In genomic region chr11:43359432-43359818, GRCh38 we compare ENCODE assay signal across 8 cellular contexts. TPM values are rescaled to one million over a fixed set of nuclear protein-coding genes. Genes with fewer than 3 reads are reported as not detected.
DNase-seq lines count a peak whose midpoint lies in the region; TF ChIP-seq lines count a peak whose summit lies in the region.

No MANE protein-coding gene starts in this region.

- H3K4me2 ChIP-seq in Loucy (ENCODE audit: low read depth, low read length, poor library complexity, severe bottlenecking): peak overlapping the region; percentile 90

- intact Hi-C loops in sigmoid colon (cut with DNase I): loop anchor here (2.0 kb wide), 1 partner anchor 47 kb away; no protein-coding TSS in a partner anchor

- 0 to 1% methylated on average over 14 of the region's 14 CpGs for WGBS in sigmoid colon, 2 donors

- peak overlapping the region; percentile 100 for H3K4me3 ChIP-seq in HEK293 (ENCODE audit: low read depth, low read length)
- H3K4me3 ChIP-seq in Loucy (ENCODE audit: low read length, poor library complexity, severe bottlenecking): peak overlapping the region; percentile 96
- H3K4me3 ChIP-seq in sigmoid colon: peak overlapping the region; percentile 84 to 89 (median 87)

- no peaks in the 10 kb centered on the region for H3K9me3 ChIP-seq in HEK293 (ENCODE audit: control insufficient read depth, insufficient read depth, low read depth, low read length)
- H3K9me3 ChIP-seq in Loucy (ENCODE audit: insufficient read depth, low read depth, low read length): no peaks in the 10 kb centered on the region
- no peaks in the 10 kb centered on the region for H3K9me3 ChIP-seq in sigmoid colon

- no peak for TF ChIP-seq EP300 in sigmoid colon (IDR thresholded peaks at IDR 0.05)

- H3K9ac ChIP-seq in Loucy (ENCODE audit: low read depth, low read length, poor library complexity, severe bottlenecking): peak overlapping the region; percentile 91

- H3K79me2 ChIP-seq in Loucy (ENCODE audit: insufficient read depth, low read length): peaks cover 62% of the 10 kb centered on the region

- peak in 2 of 3 donors; percentile 4 to 21 for DNase-seq in stimulated activated CD4-positive, alpha-beta T cell treated with anti-CD3 and anti-CD28 coated beads, Interleukin-12 subunit alpha, Interleukin-12 subunit beta, amount 100 ng/mL, for 48 hours (ENCODE audit: low read depth in 2 of 3, low spot score in 1 of 3)
- DNase-seq in stimulated activated CD4-positive, alpha-beta T cell treated with anti-CD3 and anti-CD28 coated beads, Interleukin-4, amount 100 ng/mL, for 4 hours: no peak
- peak; percentile 4 for DNase-seq in activated naive CD8-positive, alpha-beta T cell treated with anti-CD3 and anti-CD28 coated beads, Interleukin-2, amount 50 U/mL, for 16 hours (ENCODE audit: low read depth, low spot score)
- peak; percentile 22 for DNase-seq in hepatic stellate cell (ENCODE audit: low spot score)
- DNase-seq in sigmoid colon: no peak
- no peak for DNase-seq in cerebellar nuclear complex (lab: John Stamatoyannopoulos, UW)

- no peak for TF ChIP-seq POLR2A in sigmoid colon (IDR thresholded peaks at IDR 0.05)

- H3K27ac ChIP-seq in HEK293 (ENCODE audit: extremely low read depth, low read depth, low read length) (peak overlapping the region; percentile 61; the same call in 1 of the 2 replicates), sigmoid colon (peak overlapping the region; percentile 84 to 89 (median 88))

- peak overlapping the region; percentile 99 for H2AFZ ChIP-seq in Loucy (ENCODE audit: low read length)

- no peaks in the 10 kb centered on the region for H3F3A ChIP-seq in Loucy (ENCODE audit: low read depth)

- peaks cover 3% of the 10 kb centered on the region for H3K4me1 ChIP-seq in HEK293 (ENCODE audit: control insufficient read depth, insufficient read depth, low read length)
- H3K4me1 ChIP-seq in Loucy (ENCODE audit: insufficient read depth, low read length, poor library complexity, severe bottlenecking): peaks cover 37% of the 10 kb centered on the region
- peaks cover 0 to 28% (median 22%) of the 10 kb centered on the region in 4 donors for H3K4me1 ChIP-seq in sigmoid colon

- H3K9me2 ChIP-seq in Loucy (replicated peaks; ENCODE audit: low read depth, low read length): no peaks in the 10 kb centered on the region

- peaks cover 49% of the 10 kb centered on the region for H4K20me1 ChIP-seq in Loucy (ENCODE audit: insufficient read depth, low read length, poor library complexity, severe bottlenecking)

- no peaks in the 10 kb centered on the region for H3K36me3 ChIP-seq in HEK293 (ENCODE audit: control insufficient read depth in 2 of 2, insufficient read depth in 1 of 2, low read length in 2 of 2)
- H3K36me3 ChIP-seq in Loucy (ENCODE audit: insufficient read depth, low read length): no peaks in the 10 kb centered on the region
- H3K36me3 ChIP-seq in sigmoid colon: peaks cover 0 to 8% (median 0%) of the 10 kb centered on the region in 4 donors

- 0 out of 2 replicates have a peak, but pooled peaks have one; percentile 13 for TF ChIP-seq CTCF in HEK293 (tag by site-specific recombination; IDR thresholded peaks at IDR 0.05)
- TF ChIP-seq CTCF in Loucy (conservative IDR thresholded peaks at IDR 0.05; ENCODE audit: low read length): no peak; the same call in 1 of the 2 replicates
- TF ChIP-seq CTCF in sigmoid colon (IDR thresholded peaks at IDR 0.05): no peak

- H3K27me3 ChIP-seq in Loucy (ENCODE audit: insufficient read depth, low read length, poor library complexity, severe bottlenecking): no peaks in the 10 kb centered on the region
- no peaks in the 10 kb centered on the region for H3K27me3 ChIP-seq in sigmoid colon

- CTCF ChIA-PET in HEK293 (lab: Yijun Ruan, JAX): no interaction called here

- POLR2A ChIA-PET in HEK293 (lab: Yijun Ruan, JAX): interaction anchor here (0.6 to 3.9 kb wide), 5 partner anchors 8 to 448 kb away, joined by 4 to 49 read pairs (median 5); partner anchors contain the start of gene API5

TF ChIP-seq in HEK293, 187 proteins besides CTCF, POLR2A, EP300 and RAD21:
- TF ChIP-seq, protein P1, sequence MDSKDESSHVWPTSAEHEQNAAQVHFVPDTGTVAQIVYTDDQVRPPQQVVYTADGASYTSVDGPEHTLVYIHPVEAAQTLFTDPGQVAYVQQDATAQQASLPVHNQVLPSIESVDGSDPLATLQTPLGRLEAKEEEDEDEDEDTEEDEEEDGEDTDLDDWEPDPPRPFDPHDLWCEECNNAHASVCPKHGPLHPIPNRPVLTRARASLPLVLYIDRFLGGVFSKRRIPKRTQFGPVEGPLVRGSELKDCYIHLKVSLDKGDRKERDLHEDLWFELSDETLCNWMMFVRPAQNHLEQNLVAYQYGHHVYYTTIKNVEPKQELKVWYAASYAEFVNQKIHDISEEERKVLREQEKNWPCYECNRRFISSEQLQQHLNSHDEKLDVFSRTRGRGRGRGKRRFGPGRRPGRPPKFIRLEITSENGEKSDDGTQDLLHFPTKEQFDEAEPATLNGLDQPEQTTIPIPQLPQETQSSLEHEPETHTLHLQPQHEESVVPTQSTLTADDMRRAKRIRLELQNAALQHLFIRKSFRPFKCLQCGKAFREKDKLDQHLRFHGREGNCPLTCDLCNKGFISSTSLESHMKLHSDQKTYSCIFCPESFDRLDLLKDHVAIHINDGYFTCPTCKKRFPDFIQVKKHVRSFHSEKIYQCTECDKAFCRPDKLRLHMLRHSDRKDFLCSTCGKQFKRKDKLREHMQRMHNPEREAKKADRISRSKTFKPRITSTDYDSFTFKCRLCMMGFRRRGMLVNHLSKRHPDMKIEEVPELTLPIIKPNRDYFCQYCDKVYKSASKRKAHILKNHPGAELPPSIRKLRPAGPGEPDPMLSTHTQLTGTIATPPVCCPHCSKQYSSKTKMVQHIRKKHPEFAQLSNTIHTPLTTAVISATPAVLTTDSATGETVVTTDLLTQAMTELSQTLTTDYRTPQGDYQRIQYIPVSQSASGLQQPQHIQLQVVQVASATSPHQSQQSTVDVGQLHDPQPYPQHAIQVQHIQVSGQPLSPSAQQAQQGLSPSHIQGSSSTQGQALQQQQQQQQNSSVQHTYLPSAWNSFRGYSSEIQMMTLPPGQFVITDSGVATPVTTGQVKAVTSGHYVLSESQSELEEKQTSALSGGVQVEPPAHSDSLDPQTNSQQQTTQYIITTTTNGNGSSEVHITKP (tag by site-specific recombination; IDR thresholded peaks at IDR 0.05): peak; percentile 58
- TF ChIP-seq ZBTB17 (tag by site-specific recombination; IDR thresholded peaks at IDR 0.05): no peak
- TF ChIP-seq ZNF184 (tag by site-specific recombination; IDR thresholded peaks at IDR 0.05): no peak
- no peak for TF ChIP-seq GLI4 (tag by site-specific recombination; IDR thresholded peaks at IDR 0.05)
- TF ChIP-seq PRDM2 (tag by site-specific recombination; IDR thresholded peaks at IDR 0.05; ENCODE audit: borderline replicate concordance): no peak
- TF ChIP-seq GLIS2 (tag by site-specific recombination; IDR thresholded peaks at IDR 0.05): no peak
- no peak for TF ChIP-seq ZNF324 (tag by site-specific recombination; IDR thresholded peaks at IDR 0.05)

RNA-seq across cellular contexts. Expression of gene TTC17, which starts 0.7 kb away (rescaled TPM):
- 100 to 1,000 TPM in 2 of 4 donors, 10 to 100 TPM in 2; 79.2 to 102 (median 97.7) TPM for total RNA-seq in sigmoid colon
- polyA plus RNA-seq in sigmoid colon: 10 to 100 TPM in 1 of 3 donors, 1 to 10 TPM in 2; 8.4 to 34.3 (median 8.6) TPM

RNA-seq across cellular contexts. Expression of gene API5, which starts 47.6 kb away (rescaled TPM):
- 100 to 1,000 TPM in 3 of 4 donors, 10 to 100 TPM in 1; 73.7 to 125 (median 113) TPM for total RNA-seq in sigmoid colon
- 10 to 100 TPM; 38.4 to 45.6 (median 44.6) TPM for polyA plus RNA-seq in sigmoid colon

Comparison
In these comparisons a context has a peak if more than half of its experiments do, and no peak if none do; other contexts are left out.
1. DNase-seq: peak in stimulated activated CD4-positive, alpha-beta T cell treated with anti-CD3 and anti-CD28 coated beads, Interleukin-12 subunit alpha, Interleukin-12 subunit beta, amount 100 ng/mL, for 48 hours (2 of 3), activated naive CD8-positive, alpha-beta T cell treated with anti-CD3 and anti-CD28 coated beads, Interleukin-2, amount 50 U/mL, for 16 hours (single experiment) and hepatic stellate cell (single experiment); none in stimulated activated CD4-positive, alpha-beta T cell treated with anti-CD3 and anti-CD28 coated beads, Interleukin-4, amount 100 ng/mL, for 4 hours (0 of 2), sigmoid colon (single experiment) and cerebellar nuclear complex (0 of 2).
2. Peak in every context shown above with its lines, with median percentiles within 50 percentile points of each other: H3K4me3 ChIP-seq.